In genomic region chr1:9363061-9363471, GRCh38 we compare ENCODE assay signal across 25 cellular contexts.
DNase-seq lines count a peak whose midpoint lies in the region; ATAC-seq and TF ChIP-seq lines count a peak whose summit lies in the region.
"Had no signal": no experiment of that assay in that cellular context is flagged by ENCODE, and none has a peak within 500 bp of the region (broad histone marks: within the 10 kb centered on the region; RNA-seq: fewer than 3 reads in every experiment).

No MANE protein-coding gene starts in this region.

- H3K27me3 ChIP-seq in esophagus squamous epithelium, result no peaks in the 10 kb centered on the region
- H3K27me3 ChIP-seq in thyroid gland, result no peaks in the 10 kb centered on the region
- H3K27me3 ChIP-seq: tibial nerve had no signal

- H3K4me1 ChIP-seq in esophagus squamous epithelium (peaks cover 7 to 72% (median 24%) of the 10 kb centered on the region in 3 donors), thyroid gland (peaks cover 21 to 33% of the 10 kb centered on the region in 2 donors)

- H3K36me3 Mint-ChIP-seq in naive B cell, result no peaks in the 10 kb centered on the region
- H3K36me3 Mint-ChIP-seq in activated naive CD4-positive, alpha-beta T cell treated with anti-CD3 and anti-CD28 coated beads, Interleukin-2, amount 10 ng/mL, durations not matched to agents 7 days and 5 days, result no peaks in the 10 kb centered on the region
- H3K36me3 Mint-ChIP-seq: CD8-positive, alpha-beta T cell; natural killer cell; WTC11 had no signal

- CTCF ChIA-PET in activated naive CD4-positive, alpha-beta T cell treated with anti-CD3 and anti-CD28 coated beads, Interleukin-2, amount 10 ng/mL, durations not matched to agents 7 days and 5 days (lab: Charles Lee), result interaction anchor here (1.5 kb wide), 1 partner anchor 92 kb away, joined by 3 read pairs; no protein-coding TSS in a partner anchor

- intact Hi-C loops in esophagus squamous epithelium (cut with DNase I) (no loop called here), thyroid gland (cut with DNase I) (no loop called here)

- peak overlapping the region in 4 of 6 donors; percentile 12 to 87 (median 42) for H3K27ac Mint-ChIP-seq in naive B cell
- H3K27ac Mint-ChIP-seq in activated naive CD4-positive, alpha-beta T cell treated with anti-CD3 and anti-CD28 coated beads, Interleukin-2, amount 10 ng/mL, durations not matched to agents 7 days and 5 days, result no peak overlapping the region
- H3K27ac Mint-ChIP-seq: CD8-positive, alpha-beta T cell; HFFc6; natural killer cell; T-helper 1 cell treated with Interleukin-12 subunit alpha and Interleukin-12 subunit beta and Interleukin-4 antibody, amounts not matched to agents 30 μg/mL and 1 μg/mL, for 36 hours; WTC11 had no signal

- TF ChIP-seq CTCF in esophagus squamous epithelium (IDR thresholded peaks at IDR 0.05), result no peak
- no peak for TF ChIP-seq CTCF in thyroid gland (IDR thresholded peaks at IDR 0.05)

- TF ChIP-seq POLR2A in esophagus squamous epithelium (IDR thresholded peaks at IDR 0.05) (no peak), thyroid gland (IDR thresholded peaks at IDR 0.05) (no peak)

- peak overlapping the region in 7 of 8 donors; percentile 22 to 92 (median 84) for H3K4me3 Mint-ChIP-seq in naive B cell
- no peak overlapping the region for H3K4me3 Mint-ChIP-seq in activated naive CD4-positive, alpha-beta T cell treated with anti-CD3 and anti-CD28 coated beads, Interleukin-2, amount 10 ng/mL, durations not matched to agents 7 days and 5 days
- H3K4me3 Mint-ChIP-seq: CD8-positive, alpha-beta T cell; HFFc6; natural killer cell; T-helper 1 cell treated with Interleukin-12 subunit alpha and Interleukin-12 subunit beta and Interleukin-4 antibody, amounts not matched to agents 30 μg/mL and 1 μg/mL, for 36 hours; WTC11 had no signal

- H3K9me3 Mint-ChIP-seq in naive B cell, result no peaks in the 10 kb centered on the region
- no peaks in the 10 kb centered on the region for H3K9me3 Mint-ChIP-seq in activated naive CD4-positive, alpha-beta T cell treated with anti-CD3 and anti-CD28 coated beads, Interleukin-2, amount 10 ng/mL, durations not matched to agents 7 days and 5 days
- H3K9me3 Mint-ChIP-seq: CD8-positive, alpha-beta T cell; HFFc6; natural killer cell; T-helper 1 cell treated with Interleukin-12 subunit alpha and Interleukin-12 subunit beta and Interleukin-4 antibody, amounts not matched to agents 30 μg/mL and 1 μg/mL, for 36 hours; WTC11 had no signal

- H3K36me3 ChIP-seq in esophagus squamous epithelium, result peaks cover 7 to 67% (median 8%) of the 10 kb centered on the region in 3 donors
- H3K36me3 ChIP-seq in thyroid gland, result peaks cover 7 to 15% of the 10 kb centered on the region in 2 donors

- 71 to 87% methylated on average over 8 of the region's 8 CpGs for WGBS in esophagus squamous epithelium, 2 donors
- WGBS in thyroid gland, 2 donors, result 35 to 40% methylated on average over 8 of the region's 8 CpGs

- H3K4me3 ChIP-seq in esophagus squamous epithelium (no peak overlapping the region), thyroid gland (replicated peaks in 1 of 3) (no peak overlapping the region)
- H3K4me3 ChIP-seq: K562, tibial nerve had no signal

- peak; percentile 16 to 33 for ATAC-seq in naive B cell (ENCODE audit: low read depth in 2 of 2)
- no peak for ATAC-seq in GM19452 (IDR thresholded peaks at IDR 0.05; ENCODE audit: unreplicated experiment)
- ATAC-seq: CD8-positive, alpha-beta T cell; K562; natural killer cell; right cardiac atrium; WTC11 had no signal

- H3K27me3 Mint-ChIP-seq in naive B cell, result no peaks in the 10 kb centered on the region
- H3K27me3 Mint-ChIP-seq in activated naive CD4-positive, alpha-beta T cell treated with anti-CD3 and anti-CD28 coated beads, Interleukin-2, amount 10 ng/mL, durations not matched to agents 7 days and 5 days, result no peaks in the 10 kb centered on the region

- peak; percentile 25 for DNase-seq in NCI-H2029 (lab: John Stamatoyannopoulos, UW)
- DNase-seq in NCI-H2029 treated with DMSO at 0.1 percent for 48 hours (lab: John Stamatoyannopoulos, UW), result no peak
- no peak for DNase-seq in esophagus squamous epithelium (lab: John Stamatoyannopoulos, UW)
- no peak for DNase-seq in naive B cell
- peak; percentile 91 to 92 for DNase-seq in thyroid gland
- DNase-seq in activated naive CD4-positive, alpha-beta T cell treated with anti-CD3 and anti-CD28 coated beads, Interleukin-2, amount 10 ng/mL, durations not matched to agents 7 days and 5 days, result no peak
- no peak for DNase-seq in HuH-7.5 (ENCODE audit: low spot score)
- DNase-seq: 8988T; activated CD8-positive, alpha-beta memory T cell treated with anti-CD3 and anti-CD28 coated beads for 24 hours; CD8-positive, alpha-beta T cell; cortex of kidney; HFFc6; left cardiac atrium; natural killer cell; NCI-H1048; NCI-H2227 treated with DMSO at 0.1 percent for 48 hours; Right ventricle myocardium superior; stimulated activated CD4-positive, alpha-beta T cell treated with anti-CD3 and anti-CD28 coated beads, Interleukin-2, amount 100 ng/mL, for 24 hours had no signal

- no peaks in the 10 kb centered on the region for H3K9me3 ChIP-seq in esophagus squamous epithelium
- no peaks in the 10 kb centered on the region for H3K9me3 ChIP-seq in thyroid gland
- H3K9me3 ChIP-seq: tibial nerve had no signal

- peaks cover 19 to 41% (median 21%) of the 10 kb centered on the region in 3 donors for H3K4me1 Mint-ChIP-seq in naive B cell
- H3K4me1 Mint-ChIP-seq in activated naive CD4-positive, alpha-beta T cell treated with anti-CD3 and anti-CD28 coated beads, Interleukin-2, amount 10 ng/mL, durations not matched to agents 7 days and 5 days, result peaks cover 3% of the 10 kb centered on the region
- H3K4me1 Mint-ChIP-seq: natural killer cell, WTC11 had no signal

- H3K27ac ChIP-seq in esophagus squamous epithelium (peak overlapping the region in 3 of 4 donors; percentile 27 to 63 (median 48)), thyroid gland (peak overlapping the region; percentile 26 to 74 (median 69))
- H3K27ac ChIP-seq: epithelial cell of prostate, tibial nerve had no signal

Comparison
In these comparisons a context has a peak if more than half of its experiments do, and no peak if none do; other contexts are left out.
1. DNase-seq: peak in NCI-H2029 (single experiment) and thyroid gland (2 of 2); none in NCI-H2029 treated with DMSO at 0.1 percent for 48 hours (single experiment), esophagus squamous epithelium (single experiment), naive B cell (single experiment), activated naive CD4-positive, alpha-beta T cell treated with anti-CD3 and anti-CD28 coated beads, Interleukin-2, amount 10 ng/mL, durations not matched to agents 7 days and 5 days (single experiment) and HuH-7.5 (single experiment).